ENCODE assay signal across 26 cellular contexts in the genomic region with DNA sequence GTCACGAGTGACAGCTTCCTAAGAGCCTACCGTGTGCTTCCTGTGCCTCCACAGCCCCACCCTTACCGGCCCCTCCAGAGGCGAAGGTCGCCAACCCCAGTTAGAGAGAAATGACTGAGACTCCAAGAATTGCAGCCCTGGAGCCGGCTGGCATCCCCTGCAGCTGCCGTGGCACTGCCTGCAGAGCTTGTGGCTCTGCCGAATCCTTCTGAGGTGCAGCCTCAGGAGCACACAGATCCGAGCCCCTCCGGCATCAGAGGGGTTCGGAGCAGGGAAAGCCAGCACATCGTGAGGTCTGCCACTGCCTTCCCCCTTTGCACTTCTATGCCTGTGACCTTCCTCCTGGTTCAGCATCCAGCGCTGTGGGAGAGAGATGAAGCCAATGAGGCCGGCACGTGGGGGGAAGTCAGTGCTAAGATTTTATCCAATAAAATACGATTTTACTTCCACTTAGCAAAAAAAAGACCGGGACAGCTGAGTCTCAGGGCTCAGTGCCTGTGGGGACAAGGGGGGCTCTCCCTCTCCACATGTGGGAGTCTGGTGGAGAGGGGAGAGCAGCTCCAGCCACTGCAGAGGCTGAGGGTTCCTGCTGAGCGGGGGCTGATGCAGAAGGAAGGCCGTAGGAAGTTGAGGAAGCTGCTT.
"Had no signal": no experiment of that assay in that cellular context is flagged by ENCODE, and none has a peak within 500 bp of the region (broad histone marks: within the 10 kb centered on the region; RNA-seq: fewer than 3 reads in every experiment).

No MANE protein-coding gene starts in this region.

- H3K4me2 ChIP-seq: hepatocyte, smooth muscle cell had no signal

- DNase-seq: dermis blood vessel endothelial cell; effector memory CD4-positive, alpha-beta T cell; foreskin keratinocyte; kidney glomerular epithelial cell; left ventricle myocardium superior; mucosa of descending colon; naive B cell; stimulated activated CD4-positive, alpha-beta T cell treated with anti-CD3 and anti-CD28 coated beads, Interleukin-2, amount 100 ng/mL, for 24 hours; stimulated activated CD4-positive, alpha-beta T cell treated with anti-CD3 and anti-CD28 coated beads, Interleukin-4, amount 100 ng/mL, for 24 hours; stimulated activated naive CD4-positive, alpha-beta T cell treated with Interleukin-2 at 50 U/mL for 16 hours; stomach; thyroid gland; trophoblast cell had no signal

- H3K9me3 ChIP-seq: prostate gland, thyroid gland, vagina had no signal

- H3K36me3 ChIP-seq: esophagus muscularis mucosa, gastroesophageal sphincter, heart left ventricle, prostate gland, right atrium auricular region, stomach, thyroid gland, vagina had no signal

- H3K27me3 ChIP-seq: foreskin keratinocyte, hepatocyte, right atrium auricular region, stomach, thyroid gland, vagina had no signal

- H3K79me2 ChIP-seq: hepatocyte had no signal

- H3K27ac ChIP-seq: coronary artery, esophagus muscularis mucosa, foreskin keratinocyte, gastroesophageal sphincter, heart left ventricle, hepatocyte, prostate gland, right atrium auricular region, stomach, thyroid gland, vagina had no signal

- H2AFZ ChIP-seq: hepatocyte had no signal

- H3K4me3 ChIP-seq: coronary artery, esophagus muscularis mucosa, gastroesophageal sphincter, heart left ventricle, hepatocyte, lung, mucosa of descending colon, prostate gland, right atrium auricular region, smooth muscle cell, stomach, thyroid gland, vagina had no signal

- ATAC-seq: foreskin keratinocyte, gastroesophageal sphincter, left ventricle myocardium superior, mucosa of descending colon, sciatic nerve had no signal

- FAIRE-seq: endothelial cell of umbilical vein, islet of Langerhans had no signal

- H3K4me1 ChIP-seq: esophagus muscularis mucosa, foreskin keratinocyte, gastroesophageal sphincter, heart left ventricle, prostate gland, right atrium auricular region, stomach, thyroid gland, vagina had no signal
